Comparison of ENCODE assay signal across 13 cellular contexts in genomic region chr1:51567653-51568052, GRCh38. TPM values are rescaled to one million over a fixed set of nuclear protein-coding genes. Genes with fewer than 3 reads are reported as not detected.
A peak's percentile ranks its signal among the peaks of the same experiment; 100 is the strongest.
DNase-seq lines count a peak whose midpoint lies in the region; ATAC-seq and TF ChIP-seq lines count a peak whose summit lies in the region.
"Had no signal": no experiment of that assay in that cellular context is flagged by ENCODE, and none has a peak within 500 bp of the region (broad histone marks: within the 10 kb centered on the region; RNA-seq: fewer than 3 reads in every experiment).

No MANE protein-coding gene starts in this region.

- H3K36me3 ChIP-seq in SK-N-MC (ENCODE audit: insufficient read depth, low read length), result no peaks in the 10 kb centered on the region

- no peaks in the 10 kb centered on the region for H3K9me3 ChIP-seq in SK-N-MC (ENCODE audit: low read depth, low read length)

- peak overlapping the region; percentile 12 for H3K9ac ChIP-seq in SK-N-MC (ENCODE audit: insufficient read length)

- no peaks in the 10 kb centered on the region for H3K9me3 Mint-ChIP-seq in activated CD4-positive, alpha-beta T cell treated with anti-CD3 and anti-CD28 coated beads, Interleukin-2, amount 10 ng/mL, durations not matched to agents 7 days and 5 days
- H3K9me3 Mint-ChIP-seq: activated naive CD8-positive, alpha-beta T cell treated with anti-CD3 and anti-CD28 coated beads, Interleukin-2, amount 10 ng/mL, durations not matched to agents 7 days and 5 days; H9; natural killer cell treated with Interleukin-12 subunit alpha and Interleukin-12 subunit beta and Interleukin-15 and Interleukin-18, amount 100 ng/mL, for 72 hours had no signal

- DNase-seq in activated CD4-positive, alpha-beta T cell treated with anti-CD3 and anti-CD28 coated beads, Interleukin-2, amount 10 ng/mL, durations not matched to agents 7 days and 5 days, result no peak
- DNase-seq in activated CD4-positive, alpha-beta T cell treated with anti-CD3 and anti-CD28 coated beads, Interleukin-2, amount 50 U/mL, for 4 hours, result no peak
- DNase-seq in SK-N-MC (ENCODE audit: low read depth, low spot score) (no peak), fibroblast of mammary gland (ENCODE audit: low read depth) (peak; percentile 98), cerebellar cortex (ENCODE audit: low spot score) (no peak), activated T-cell treated with anti-CD3 and anti-CD28 coated beads for 4 hours (no peak)
- no peak for DNase-seq in activated naive CD4-positive, alpha-beta T cell treated with anti-CD3 and anti-CD28 coated beads, Interleukin-2, amount 50 U/mL, for 16 hours
- DNase-seq: activated naive CD8-positive, alpha-beta T cell treated with anti-CD3 and anti-CD28 coated beads, Interleukin-2, amount 10 ng/mL, durations not matched to agents 7 days and 5 days; AML-193; H9; NCI-H774 had no signal

- peak overlapping the region; percentile 32 for H3K27ac Mint-ChIP-seq in activated CD4-positive, alpha-beta T cell treated with anti-CD3 and anti-CD28 coated beads, Interleukin-2, amount 10 ng/mL, durations not matched to agents 7 days and 5 days
- H3K27ac Mint-ChIP-seq: H9; natural killer cell treated with Interleukin-12 subunit alpha and Interleukin-12 subunit beta and Interleukin-15 and Interleukin-18, amount 100 ng/mL, for 72 hours had no signal

- TF ChIP-seq CTCF in fibroblast of mammary gland (conservative IDR thresholded peaks at IDR 0.05; ENCODE audit: control insufficient read depth, insufficient read depth, low read depth, low read length), result no peak

- no peak overlapping the region for H3K4me3 ChIP-seq in SK-N-MC
- no peak overlapping the region for H3K4me3 ChIP-seq in fibroblast of mammary gland (ENCODE audit: control insufficient read depth, low read depth, low read length)

- no peak overlapping the region for H3K27ac ChIP-seq in SK-N-MC

- peaks cover 48% of the 10 kb centered on the region for H3K4me1 Mint-ChIP-seq in activated CD4-positive, alpha-beta T cell treated with anti-CD3 and anti-CD28 coated beads, Interleukin-2, amount 10 ng/mL, durations not matched to agents 7 days and 5 days

- H3K27me3 Mint-ChIP-seq in activated CD4-positive, alpha-beta T cell treated with anti-CD3 and anti-CD28 coated beads, Interleukin-2, amount 10 ng/mL, durations not matched to agents 7 days and 5 days, result no peaks in the 10 kb centered on the region
- H3K27me3 Mint-ChIP-seq: activated naive CD8-positive, alpha-beta T cell treated with anti-CD3 and anti-CD28 coated beads, Interleukin-2, amount 10 ng/mL, durations not matched to agents 7 days and 5 days; natural killer cell treated with Interleukin-12 subunit alpha and Interleukin-12 subunit beta and Interleukin-15 and Interleukin-18, amount 100 ng/mL, for 72 hours had no signal

- POLR2A ChIA-PET in activated CD4-positive, alpha-beta T cell treated with anti-CD3 and anti-CD28 coated beads, Interleukin-2, amount 10 ng/mL, durations not matched to agents 7 days and 5 days (lab: Charles Lee), result no interaction called here

- no peak for ATAC-seq in HG03039 (IDR thresholded peaks at IDR 0.05; ENCODE audit: unreplicated experiment)
- ATAC-seq: natural killer cell treated with Interleukin-12 subunit alpha and Interleukin-12 subunit beta and Interleukin-15 and Interleukin-18, amount 100 ng/mL, for 72 hours had no signal

- no peaks in the 10 kb centered on the region for H3K36me3 Mint-ChIP-seq in activated CD4-positive, alpha-beta T cell treated with anti-CD3 and anti-CD28 coated beads, Interleukin-2, amount 10 ng/mL, durations not matched to agents 7 days and 5 days (ENCODE audit: low read depth)
- H3K36me3 Mint-ChIP-seq: natural killer cell treated with Interleukin-12 subunit alpha and Interleukin-12 subunit beta and Interleukin-15 and Interleukin-18, amount 100 ng/mL, for 72 hours had no signal

- H3K4me3 Mint-ChIP-seq in activated CD4-positive, alpha-beta T cell treated with anti-CD3 and anti-CD28 coated beads, Interleukin-2, amount 10 ng/mL, durations not matched to agents 7 days and 5 days, result no peak overlapping the region
- H3K4me3 Mint-ChIP-seq: activated naive CD8-positive, alpha-beta T cell treated with anti-CD3 and anti-CD28 coated beads, Interleukin-2, amount 10 ng/mL, durations not matched to agents 7 days and 5 days; H9; natural killer cell treated with Interleukin-12 subunit alpha and Interleukin-12 subunit beta and Interleukin-15 and Interleukin-18, amount 100 ng/mL, for 72 hours had no signal

- CTCF ChIA-PET in activated CD4-positive, alpha-beta T cell treated with anti-CD3 and anti-CD28 coated beads, Interleukin-2, amount 10 ng/mL, durations not matched to agents 7 days and 5 days (lab: Charles Lee), result no interaction called here

RNA-seq across cellular contexts. Expression of gene EPS15, which starts 48.6 kb away (rescaled TPM):
- total RNA-seq in activated CD4-positive, alpha-beta T cell treated with anti-CD3 and anti-CD28 coated beads, Interleukin-2, amount 10 ng/mL, durations not matched to agents 7 days and 5 days, result 10 to 100 TPM; 53.9 to 58.8 TPM

RNA-seq across cellular contexts. Expression of gene OSBPL9, which starts 49.2 kb away (rescaled TPM):
- total RNA-seq in activated CD4-positive, alpha-beta T cell treated with anti-CD3 and anti-CD28 coated beads, Interleukin-2, amount 10 ng/mL, durations not matched to agents 7 days and 5 days, result 10 to 100 TPM; 44.0 to 46.7 TPM
